ENCODE assay signal across 9 cellular contexts in genomic region chr2:207144191-207144795, GRCh38. TPM values are rescaled to one million over a fixed set of nuclear protein-coding genes. Genes with fewer than 3 reads are reported as not detected.
A peak's percentile ranks its signal among the peaks of the same experiment; 100 is the strongest.
DNase-seq lines count a peak whose midpoint lies in the region; ATAC-seq, FAIRE-seq and TF ChIP-seq lines count a peak whose summit lies in the region.
"Had no signal": no experiment of that assay in that cellular context is flagged by ENCODE, and none has a peak within 500 bp of the region (broad histone marks: within the 10 kb centered on the region; RNA-seq: fewer than 3 reads in every experiment).

No MANE protein-coding gene starts in this region.

- peaks cover 10 to 54% of the 10 kb centered on the region in 2 experiments for H3K36me3 ChIP-seq in keratinocyte (ENCODE audit: control insufficient read depth in 2 of 2, extremely low read depth in 1 of 2, insufficient read depth in 2 of 2, low read length in 2 of 2)

- peak overlapping the region; percentile 74 for H3K27ac Mint-ChIP-seq in HFFc6
- peak overlapping the region; percentile 79 for H3K27ac Mint-ChIP-seq in activated CD4-positive, alpha-beta memory T cell treated with anti-CD3 and anti-CD28 coated beads for 36 hours
- H3K27ac Mint-ChIP-seq in stimulated activated memory B cell treated with anti-CD40 and anti-IgM and Interleukin-4, amounts not matched to agents 10 μg/mL and 1 μg/mL and 100 μg/mL, for 72 hours: peak overlapping the region; percentile 84

- TF ChIP-seq POLR2A in erythroblast (IDR thresholded peaks at IDR 0.05; ENCODE audit: low read length): no peak

- peaks cover 4% of the 10 kb centered on the region for H3K9me1 ChIP-seq in keratinocyte (ENCODE audit: control insufficient read depth, extremely low read depth, insufficient read depth, low read length)

- H3K9ac ChIP-seq in keratinocyte (ENCODE audit: control insufficient read depth, extremely low read depth, insufficient read depth, low read length): no peak overlapping the region

- intact Hi-C loops in activated CD4-positive, alpha-beta memory T cell treated with anti-CD3 and anti-CD28 coated beads for 36 hours (cut with micrococcal nuclease): loop anchor here (5.0 kb wide), 1 partner anchor 188 kb away; no protein-coding TSS in a partner anchor

- ATAC-seq in stimulated activated memory B cell treated with anti-CD40 and anti-IgM and Interleukin-4, amounts not matched to agents 10 μg/mL and 1 μg/mL and 100 μg/mL, for 72 hours: no peak
- ATAC-seq in HG02970 (IDR thresholded peaks at IDR 0.05; ENCODE audit: low FRiP score, unreplicated experiment): no peak

- TF ChIP-seq CTCF in HFFc6 (IDR thresholded peaks at IDR 0.05) (no peak), keratinocyte (optimal IDR thresholded peaks at IDR 0.05 in 1 of 3, IDR thresholded peaks at IDR 0.05 in 1 of 3, conservative IDR thresholded peaks at IDR 0.05 in 1 of 3; ENCODE audit: extremely low read depth in 1 of 3, insufficient read depth in 2 of 3, low read length in 3 of 3) (no peak)

- POLR2A ChIA-PET in activated CD4-positive, alpha-beta memory T cell treated with anti-CD3 and anti-CD28 coated beads for 36 hours (lab: Charles Lee): interaction anchor here (1.1 to 2.6 kb wide), 5 partner anchors 9 to 22 kb away, joined by 3 to 12 read pairs (median 8); partner anchors contain the start of gene KLF7

- no peaks in the 10 kb centered on the region for H3K27me3 ChIP-seq in keratinocyte (ENCODE audit: control insufficient read depth, extremely low read depth, insufficient read depth, low read length)

- DNase-seq in HFFc6 (no peak), keratinocyte (ENCODE audit: low read depth, low spot score) (no peak), NCI-H2196 treated with DMSO at 0.1 percent for 48 hours (lab: John Stamatoyannopoulos, UW; ENCODE audit: unreplicated experiment) (no peak), erythroblast (lab: John Stamatoyannopoulos, UW) (no peak), NCI-H2081 (lab: John Stamatoyannopoulos, UW) (no peak)
- no peak for DNase-seq in activated CD4-positive, alpha-beta memory T cell treated with anti-CD3 and anti-CD28 coated beads for 36 hours
- DNase-seq: NCI-H524 treated with DMSO at 0.1 percent for 48 hours had no signal

- H3K9me3 Mint-ChIP-seq in HFFc6: no peaks in the 10 kb centered on the region
- H3K9me3 Mint-ChIP-seq in activated CD4-positive, alpha-beta memory T cell treated with anti-CD3 and anti-CD28 coated beads for 36 hours: no peaks in the 10 kb centered on the region
- H3K9me3 Mint-ChIP-seq in stimulated activated memory B cell treated with anti-CD40 and anti-IgM and Interleukin-4, amounts not matched to agents 10 μg/mL and 1 μg/mL and 100 μg/mL, for 72 hours: no peaks in the 10 kb centered on the region

- H3K36me3 Mint-ChIP-seq in HFFc6 (ENCODE audit: low read depth): peaks cover 63% of the 10 kb centered on the region
- H3K36me3 Mint-ChIP-seq in activated CD4-positive, alpha-beta memory T cell treated with anti-CD3 and anti-CD28 coated beads for 36 hours: peaks cover 27% of the 10 kb centered on the region
- peaks cover 23% of the 10 kb centered on the region for H3K36me3 Mint-ChIP-seq in stimulated activated memory B cell treated with anti-CD40 and anti-IgM and Interleukin-4, amounts not matched to agents 10 μg/mL and 1 μg/mL and 100 μg/mL, for 72 hours

- H3K4me1 Mint-ChIP-seq in HFFc6 (ENCODE audit: low read depth): peaks cover 73% of the 10 kb centered on the region
- peaks cover 72% of the 10 kb centered on the region for H3K4me1 Mint-ChIP-seq in activated CD4-positive, alpha-beta memory T cell treated with anti-CD3 and anti-CD28 coated beads for 36 hours (ENCODE audit: low read depth)
- H3K4me1 Mint-ChIP-seq in stimulated activated memory B cell treated with anti-CD40 and anti-IgM and Interleukin-4, amounts not matched to agents 10 μg/mL and 1 μg/mL and 100 μg/mL, for 72 hours: peaks cover 66% of the 10 kb centered on the region

- H3K79me2 ChIP-seq in keratinocyte (ENCODE audit: control insufficient read depth, insufficient read depth, low read length): peaks cover 98% of the 10 kb centered on the region

- H3K9me3 ChIP-seq in keratinocyte (ENCODE audit: control insufficient read depth, low read depth, low read length): no peaks in the 10 kb centered on the region

- H3K27ac ChIP-seq in keratinocyte (ENCODE audit: control insufficient read depth, insufficient read depth, low read length): no peak overlapping the region

- H3K4me3 Mint-ChIP-seq in HFFc6: peak overlapping the region; percentile 68
- peak overlapping the region; percentile 48 for H3K4me3 Mint-ChIP-seq in activated CD4-positive, alpha-beta memory T cell treated with anti-CD3 and anti-CD28 coated beads for 36 hours
- peak overlapping the region; percentile 63 for H3K4me3 Mint-ChIP-seq in stimulated activated memory B cell treated with anti-CD40 and anti-IgM and Interleukin-4, amounts not matched to agents 10 μg/mL and 1 μg/mL and 100 μg/mL, for 72 hours

- peak; percentile 57 for FAIRE-seq in keratinocyte (lab: Jason Lieb, UNC)

- H4K20me1 ChIP-seq in keratinocyte (ENCODE audit: control insufficient read depth, extremely low read depth, insufficient read depth, low read length): no peaks in the 10 kb centered on the region

- H3K4me3 ChIP-seq in keratinocyte (ENCODE audit: control insufficient read depth in 2 of 3, extremely low read depth in 1 of 3, insufficient read depth in 2 of 3, low read depth in 1 of 3, low read length in 3 of 3): no peak overlapping the region

- H3K27me3 Mint-ChIP-seq in HFFc6 (ENCODE audit: insufficient read depth): peaks cover 4% of the 10 kb centered on the region
- no peaks in the 10 kb centered on the region for H3K27me3 Mint-ChIP-seq in activated CD4-positive, alpha-beta memory T cell treated with anti-CD3 and anti-CD28 coated beads for 36 hours
- no peaks in the 10 kb centered on the region for H3K27me3 Mint-ChIP-seq in stimulated activated memory B cell treated with anti-CD40 and anti-IgM and Interleukin-4, amounts not matched to agents 10 μg/mL and 1 μg/mL and 100 μg/mL, for 72 hours

- dilution Hi-C loops in keratinocyte (cut with MboI; ENCODE audit: extremely low pct_ligation_motif_present, low sequenced_read_pairs): no loop called here

- H3K4me1 ChIP-seq in keratinocyte (ENCODE audit: control insufficient read depth, extremely low read depth, insufficient read depth, low read length): peaks cover 20% of the 10 kb centered on the region

- CTCF ChIA-PET in activated CD4-positive, alpha-beta memory T cell treated with anti-CD3 and anti-CD28 coated beads for 36 hours (lab: Charles Lee): interaction anchor here (0.6 to 3.9 kb wide), 6 partner anchors 14 to 916 kb away, joined by 3 to 16 read pairs (median 4); partner anchors contain the start of gene KLF7

- H2AFZ ChIP-seq in keratinocyte (ENCODE audit: control insufficient read depth, low read length): no peak overlapping the region

- no peak overlapping the region for H3K4me2 ChIP-seq in keratinocyte (ENCODE audit: control insufficient read depth, extremely low read depth, insufficient read depth, low read depth, low read length)

RNA-seq across cellular contexts. Expression of gene KLF7, which starts 21.5 kb away (rescaled TPM):
- total RNA-seq in HFFc6 (2021; fragmentation: NEBNext Ultra II Directional; extraction: Animal tissue kit (Norgen Biotek cat#: 25700)): 10 to 100 TPM; 29.4 to 45.0 (median 34.0) TPM
- 10 to 100 TPM; 24.1 to 29.5 TPM for total RNA-seq in activated CD4-positive, alpha-beta memory T cell treated with anti-CD3 and anti-CD28 coated beads for 36 hours
- 42.5 to 44.7 TPM (median 44.0 TPM) in 3 replicates for polyA plus RNA-seq in keratinocyte
- polyA plus RNA-seq in keratinocyte (2011; ENCODE audit: low read depth): 20.3 TPM
- 30.4 and 30.6 TPM in 2 replicates for polyA plus RNA-seq in keratinocyte (2011; cell fraction: cytosol; rRNA removed)
- 148 and 159 TPM in 2 replicates for polyA plus RNA-seq in keratinocyte (2011; cell fraction: nucleus; rRNA removed)
- polyA plus RNA-seq in keratinocyte (2012; ENCODE audit: low replicate concordance): 22.7 and 30.7 TPM in 2 replicates
- 130 to 189 TPM (median 170 TPM) in 3 replicates for polyA minus RNA-seq in keratinocyte
- polyA minus RNA-seq in keratinocyte (2011; cell fraction: cytosol; rRNA and poly(A)+ RNA removed): 17.1 TPM
- polyA minus RNA-seq in keratinocyte (2011; cell fraction: nucleus; rRNA and poly(A)+ RNA removed): 66.6 and 144 TPM in 2 replicates
